ENCODE assay signal across 32 cellular contexts in the genomic region with DNA sequence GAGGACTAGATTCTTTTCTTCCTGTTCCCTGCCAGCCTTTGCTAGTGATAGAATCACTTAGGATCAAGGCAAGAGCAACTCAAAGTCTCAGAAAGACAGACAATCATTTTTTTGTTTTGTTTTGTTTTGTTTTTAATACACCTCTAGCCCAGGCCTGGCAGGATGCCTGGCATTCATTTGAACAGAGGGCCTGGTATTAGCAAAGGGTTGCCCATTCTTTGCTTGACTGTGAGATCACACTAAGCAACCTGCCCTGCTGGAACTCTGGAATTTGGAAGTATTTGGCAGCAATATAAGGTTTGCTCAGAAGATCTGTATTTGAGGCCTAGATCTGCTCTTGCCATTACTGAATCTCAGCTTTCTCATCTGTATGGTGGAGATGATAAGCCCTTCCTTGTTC. TPM values are rescaled to one million over a fixed set of nuclear protein-coding genes. Genes with fewer than 3 reads are reported as not detected.
A peak's percentile ranks its signal among the peaks of the same experiment; 100 is the strongest.
DNase-seq lines count a peak whose midpoint lies in the region; FAIRE-seq and TF ChIP-seq lines count a peak whose summit lies in the region.
"Had no signal": no experiment of that assay in that cellular context is flagged by ENCODE, and none has a peak within 500 bp of the region (broad histone marks: within the 10 kb centered on the region; RNA-seq: fewer than 3 reads in every experiment).

No MANE protein-coding gene starts in this region.

- no peak overlapping the region for H2BK12ac ChIP-seq in H1 (ENCODE audit: low read depth, low read length)

- H3K4me1 Mint-ChIP-seq in Calu3 (ENCODE audit: low read depth, unreplicated experiment) (peaks cover 13% of the 10 kb centered on the region), progenitor cell of endocrine pancreas (ENCODE audit: low read depth) (no peaks in the 10 kb centered on the region)
- H3K4me1 Mint-ChIP-seq: GM23338, IgD-negative memory B cell had no signal

- peaks cover 7% of the 10 kb centered on the region for H3K9me3 Mint-ChIP-seq in Calu3 (ENCODE audit: low read depth, unreplicated experiment)
- no peaks in the 10 kb centered on the region for H3K9me3 Mint-ChIP-seq in progenitor cell of endocrine pancreas (ENCODE audit: low read depth)
- H3K9me3 Mint-ChIP-seq: activated naive CD4-positive, alpha-beta T cell treated with anti-CD3 and anti-CD28 coated beads, Interleukin-2, amount 50 U/mL, for 72 hours; CD8-positive, alpha-beta T cell had no signal

- H2BK120ac ChIP-seq in H1 (replicated peaks; ENCODE audit: low read depth, low read length): no peak overlapping the region

- intact Hi-C loops in Calu3 (cut with micrococcal nuclease; ENCODE audit: unreplicated experiment): no loop called here

- H3K23ac ChIP-seq in H1 (ENCODE audit: insufficient read length): peak overlapping the region; percentile 32

- no peak for TF ChIP-seq CTCF in Calu3 (IDR thresholded peaks at IDR 0.05; ENCODE audit: unreplicated experiment)
- no peak for TF ChIP-seq CTCF in H1 (IDR thresholded peaks at IDR 0.05; ENCODE audit: control extremely low read depth in 1 of 3, insufficient read depth in 1 of 3, low read depth in 1 of 3, low read length in 3 of 3)
- TF ChIP-seq CTCF in progenitor cell of endocrine pancreas (IDR thresholded peaks at IDR 0.05; ENCODE audit: unreplicated experiment): no peak
- no peak for TF ChIP-seq CTCF in right atrium auricular region (IDR thresholded peaks at IDR 0.05)

- no peak overlapping the region for H2BK15ac ChIP-seq in H1 (ENCODE audit: low read length)

- H3K79me2 ChIP-seq in H1 (ENCODE audit: control insufficient read depth in 1 of 2, insufficient read depth in 2 of 2, low read length in 2 of 2): no peaks in the 10 kb centered on the region

- H3K4me2 ChIP-seq in H1 (ENCODE audit: insufficient read depth in 1 of 2, low read depth in 2 of 2, low read length in 2 of 2): no peak overlapping the region
- H3K4me2 ChIP-seq: GM23338 had no signal

- DNase-seq in Calu3: peak; percentile 57
- DNase-seq in NCI-H2196 treated with DMSO at 0.1 percent for 48 hours (lab: John Stamatoyannopoulos, UW; ENCODE audit: unreplicated experiment): peak; percentile 53
- peak in 1 of 2 experiments; percentile 1 for DNase-seq in H1 (ENCODE audit: low read depth in 1 of 2, low spot score in 2 of 2)
- DNase-seq in medulla oblongata (ENCODE audit: extremely low spot score): peak; percentile 48
- DNase-seq in effector memory CD4-positive, alpha-beta T cell: no peak
- DNase-seq in activated effector memory CD4-positive, alpha-beta T cell treated with anti-CD3 and anti-CD28 coated beads, Interleukin-2, amount 50 U/mL, for 16 hours: no peak
- no peak for DNase-seq in progenitor cell of endocrine pancreas (ENCODE audit: low spot score, unreplicated experiment)
- DNase-seq in right atrium auricular region (ENCODE audit: low spot score): no peak
- DNase-seq: ACHN; activated CD4-positive, alpha-beta T cell treated with anti-CD3 and anti-CD28 coated beads for 4 hours; BE2C; CD8-positive, alpha-beta T cell; DMS 273 treated with DMSO at 0.1 percent for 48 hours; left ventricle myocardium superior; NCI-H1105; NCI-H187 treated with DMSO at 0.1 percent for 48 hours; NCI-H446; NCI-H774; psoas muscle; SJCRH30; stimulated activated CD4-positive, alpha-beta T cell treated with anti-CD3 and anti-CD28 coated beads, Interleukin-4, amount 100 ng/mL, for 1 hour; T-helper 9 cell; trophoblast cell had no signal

- no peak overlapping the region for H3K27ac ChIP-seq in H1 (ENCODE audit: low read depth, low read length)
- no peak overlapping the region for H3K27ac ChIP-seq in effector memory CD4-positive, alpha-beta T cell (ENCODE audit: insufficient read depth, low read length, poor library complexity, severe bottlenecking)
- H3K27ac ChIP-seq in right atrium auricular region: no peak overlapping the region
- H3K27ac ChIP-seq: psoas muscle, SJCRH30 had no signal

- no peaks in the 10 kb centered on the region for H3K79me1 ChIP-seq in H1 (ENCODE audit: low read depth, low read length)

- no peak overlapping the region for H2AFZ ChIP-seq in H1 (ENCODE audit: low read length)
- H2AFZ ChIP-seq: GM23338 had no signal

- no peak for FAIRE-seq in H1 (lab: Jason Lieb, UNC)
- FAIRE-seq: endometrium, GM19239, islet of Langerhans had no signal

- no peak overlapping the region for H2BK20ac ChIP-seq in H1 (ENCODE audit: low read length)

- no peak overlapping the region for H4K91ac ChIP-seq in H1 (replicated peaks; ENCODE audit: insufficient read length, low read length)

- no peaks in the 10 kb centered on the region for H4K20me1 ChIP-seq in H1 (replicated peaks in 1 of 2; ENCODE audit: control insufficient read depth in 1 of 2, insufficient read depth in 2 of 2, low read length in 2 of 2)

- no peak for TF ChIP-seq RAD21 in H1 (IDR thresholded peaks at IDR 0.05 in 1 of 2, conservative IDR thresholded peaks at IDR 0.05 in 1 of 2; ENCODE audit: low read depth in 2 of 2, low read length in 2 of 2)

- CTCF ChIA-PET in Calu3 (lab: Charles Lee): interaction anchor here (0.7 to 0.8 kb wide), 2 partner anchors 9 to 368 kb away, joined by 3 to 4 read pairs; no protein-coding TSS in a partner anchor
- CTCF ChIA-PET in H1 (lab: Charles Lee; ENCODE audit: partially characterized antibody): no interaction called here

- H2AK5ac ChIP-seq in H1 (ENCODE audit: low read depth, low read length): no peak overlapping the region

- H2BK5ac ChIP-seq in H1 (ENCODE audit: low read depth, low read length): no peak overlapping the region

- H4K5ac ChIP-seq in H1 (ENCODE audit: insufficient read length, low read depth, low read length): no peak overlapping the region

- H3K4me3 Mint-ChIP-seq in Calu3 (ENCODE audit: low read depth, unreplicated experiment): no peak overlapping the region
- no peak overlapping the region for H3K4me3 Mint-ChIP-seq in progenitor cell of endocrine pancreas (ENCODE audit: low read depth)
- H3K4me3 Mint-ChIP-seq: CD8-positive, alpha-beta T cell; dendritic cell treated with granulocyte-macrophage colony-stimulating factor and Interleukin-4, amounts not matched to agents 40 ng/mL and 50 ng/mL, for 4 days; GM23338; IgD-negative memory B cell had no signal

- H3K14ac ChIP-seq in H1 (ENCODE audit: insufficient read length): no peak overlapping the region

- BruUV-seq in Calu3 (replicated peaks; lab: Mats Ljungman, UMichigan): no TSS peak

- no peaks in the 10 kb centered on the region for H3K36me3 Mint-ChIP-seq in Calu3 (ENCODE audit: insufficient read depth, unreplicated experiment)
- H3K36me3 Mint-ChIP-seq in progenitor cell of endocrine pancreas (ENCODE audit: insufficient read depth): no peaks in the 10 kb centered on the region
- H3K36me3 Mint-ChIP-seq: activated naive CD4-positive, alpha-beta T cell treated with anti-CD3 and anti-CD28 coated beads, Interleukin-2, amount 50 U/mL, for 72 hours; CD8-positive, alpha-beta T cell had no signal

- no peak for TF ChIP-seq POLR2A in H1 (IDR thresholded peaks at IDR 0.05; ENCODE audit: control extremely low read depth in 1 of 2, low read depth in 2 of 2, low read length in 2 of 2)

- no peaks in the 10 kb centered on the region for H3K23me2 ChIP-seq in H1 (ENCODE audit: low read depth, low read length)

- H4K8ac ChIP-seq in H1 (ENCODE audit: extremely low read depth, insufficient read depth, low read length): no peak overlapping the region

- H3K4me3 ChIP-seq in H1 (ENCODE audit: extremely low read depth in 1 of 4, insufficient read depth in 2 of 4, low read depth in 3 of 4, low read length in 4 of 4) (no peak overlapping the region), right atrium auricular region (no peak overlapping the region)
- H3K4me3 ChIP-seq in effector memory CD4-positive, alpha-beta T cell (ENCODE audit: insufficient read depth, low read depth, low read length, poor library complexity, severe bottlenecking): no peak overlapping the region
- H3K4me3 ChIP-seq: GM23338, psoas muscle, SJCRH30 had no signal

- H3K4me1 ChIP-seq in H1 (replicated peaks in 1 of 4; ENCODE audit: control insufficient read depth in 3 of 4, insufficient read depth in 4 of 4, low read length in 3 of 4) (no peaks in the 10 kb centered on the region), right atrium auricular region (no peaks in the 10 kb centered on the region)
- no peaks in the 10 kb centered on the region for H3K4me1 ChIP-seq in effector memory CD4-positive, alpha-beta T cell (ENCODE audit: control insufficient read depth, insufficient read depth, low read length, poor library complexity, severe bottlenecking)
- H3K4me1 ChIP-seq: BE2C, psoas muscle, SJCRH30 had no signal

- peak overlapping the region; percentile 26 for H3K27ac Mint-ChIP-seq in Calu3 (ENCODE audit: unreplicated experiment)
- H3K27ac Mint-ChIP-seq in progenitor cell of endocrine pancreas: no peak overlapping the region
- H3K27ac Mint-ChIP-seq: activated naive CD4-positive, alpha-beta T cell treated with anti-CD3 and anti-CD28 coated beads, Interleukin-2, amount 50 U/mL, for 72 hours; CD8-positive, alpha-beta T cell; dendritic cell treated with granulocyte-macrophage colony-stimulating factor and Interleukin-4, amounts not matched to agents 40 ng/mL and 50 ng/mL, for 4 days; GM23338; IgD-negative memory B cell had no signal

- POLR2A ChIA-PET in H1 (lab: Charles Lee; ENCODE audit: partially characterized antibody): no interaction called here

- H3K9ac ChIP-seq in H1 (replicated peaks in 1 of 4; ENCODE audit: extremely low read depth in 1 of 4, low read depth in 3 of 4, low read length in 3 of 4): no peak overlapping the region

- H3K56ac ChIP-seq in H1 (replicated peaks; ENCODE audit: insufficient read length, low read depth, low read length): no peak overlapping the region

- TF ChIP-seq EP300 in H1 (IDR thresholded peaks at IDR 0.05; ENCODE audit: borderline replicate concordance in 1 of 2, low read depth in 2 of 2, low read length in 2 of 2): no peak

- H3K36me3 ChIP-seq in H1 (ENCODE audit: control insufficient read depth in 2 of 4, insufficient read depth in 4 of 4, low read length in 3 of 4) (no peaks in the 10 kb centered on the region), right atrium auricular region (no peaks in the 10 kb centered on the region)
- H3K36me3 ChIP-seq in effector memory CD4-positive, alpha-beta T cell (ENCODE audit: control insufficient read depth, insufficient read depth, low read length): no peaks in the 10 kb centered on the region
- H3K36me3 ChIP-seq: BE2C, SJCRH30 had no signal

- H3K18ac ChIP-seq in H1 (ENCODE audit: extremely low read depth, low read length): no peak overlapping the region

- H3K27me3 ChIP-seq in H1 (replicated peaks in 1 of 4; ENCODE audit: control insufficient read depth in 3 of 4, extremely low read depth in 1 of 4, insufficient read depth in 3 of 4, low read length in 3 of 4): no peaks in the 10 kb centered on the region
- H3K27me3 ChIP-seq in effector memory CD4-positive, alpha-beta T cell (replicated peaks; ENCODE audit: control insufficient read depth, insufficient read depth, low read length, poor library complexity, severe bottlenecking): no peaks in the 10 kb centered on the region
- H3K27me3 ChIP-seq in right atrium auricular region: no peaks in the 10 kb centered on the region
- H3K27me3 ChIP-seq: SJCRH30 had no signal

- H3K9me3 ChIP-seq in H1 (ENCODE audit: insufficient read depth in 2 of 2, low read depth in 1 of 2, low read length in 1 of 2): no peaks in the 10 kb centered on the region
- no peaks in the 10 kb centered on the region for H3K9me3 ChIP-seq in effector memory CD4-positive, alpha-beta T cell (ENCODE audit: control insufficient read depth, low read length)
- no peaks in the 10 kb centered on the region for H3K9me3 ChIP-seq in right atrium auricular region
- H3K9me3 ChIP-seq: BE2C, psoas muscle, SJCRH30 had no signal

- no peaks in the 10 kb centered on the region for H3K27me3 Mint-ChIP-seq in Calu3 (ENCODE audit: unreplicated experiment)
- no peaks in the 10 kb centered on the region for H3K27me3 Mint-ChIP-seq in progenitor cell of endocrine pancreas
- H3K27me3 Mint-ChIP-seq: dendritic cell treated with granulocyte-macrophage colony-stimulating factor and Interleukin-4, amounts not matched to agents 40 ng/mL and 50 ng/mL, for 4 days; IgD-negative memory B cell had no signal

- H3K4ac ChIP-seq in H1 (replicated peaks; ENCODE audit: insufficient read length, low read depth, low read length): no peak overlapping the region

RNA-seq across cellular contexts. Expression of a gene that starts 21.8 kb away (rescaled TPM):
- total RNA-seq in Calu3 (2022) (0.66 TPM in 1 of 2 replicates, not detected in the other), progenitor cell of endocrine pancreas (0.07 and 0.29 TPM in 2 replicates), right atrium auricular region (not detected)
- total RNA-seq in H1 (2021; fragmentation: NEBNext Ultra II Directional; extraction: Animal tissue kit (Norgen Biotek cat#: 25700)): not detected in 2 replicates
- not detected in 2 replicates for polyA plus RNA-seq in H1 (2011; rRNA removed)
- not detected for polyA plus RNA-seq in H1 (2011; cell fraction: cytosol; rRNA removed)
- not detected for polyA plus RNA-seq in H1 (2011; cell fraction: nucleus; rRNA removed)
- polyA plus RNA-seq in H1 (2012, experiment 1 of 2): not detected in 4 replicates
- polyA plus RNA-seq in H1 (2012, experiment 2 of 2): not detected
- not detected for polyA plus RNA-seq in H1 (2013, experiment 1 of 2)
- polyA plus RNA-seq in H1 (2013, experiment 2 of 2): not detected
- polyA minus RNA-seq in H1 (2011; rRNA and poly(A)+ RNA removed): not detected in 2 replicates
- polyA minus RNA-seq in H1 (2011; cell fraction: cytosol; rRNA and poly(A)+ RNA removed): not detected
- polyA minus RNA-seq in H1 (2011; cell fraction: nucleus; rRNA and poly(A)+ RNA removed): not detected
- total RNA-seq: activated naive CD4-positive, alpha-beta T cell treated with anti-CD3 and anti-CD28 coated beads, Interleukin-2, amount 50 U/mL, for 72 hours; cardiac septum; CD8-positive, alpha-beta T cell; GM23338; HT-29; left ventricle myocardium superior; psoas muscle had no signal
- polyA plus RNA-seq: GM23338, IgD-negative memory B cell had no signal

Comparison
In these comparisons a context has a peak if more than half of its experiments do, and no peak if none do; other contexts are left out.
1. DNase-seq: peak in Calu3 (single experiment), NCI-H2196 treated with DMSO at 0.1 percent for 48 hours (single experiment) and medulla oblongata (single experiment); none in effector memory CD4-positive, alpha-beta T cell (0 of 3), activated effector memory CD4-positive, alpha-beta T cell treated with anti-CD3 and anti-CD28 coated beads, Interleukin-2, amount 50 U/mL, for 16 hours (single experiment), progenitor cell of endocrine pancreas (single experiment) and right atrium auricular region (single experiment).